In genomic region chr3:15794842-15795562, GRCh38 we compare ENCODE assay signal across 8 cellular contexts. TPM values are rescaled to one million over a fixed set of nuclear protein-coding genes. Genes with fewer than 3 reads are reported as not detected.
DNase-seq lines count a peak whose midpoint lies in the region; ATAC-seq and TF ChIP-seq lines count a peak whose summit lies in the region.

No MANE protein-coding gene starts in this region.

- peaks cover 4% of the 10 kb centered on the region; the same call in 1 of the 2 replicates for H4K20me1 ChIP-seq in OCI-LY7 (ENCODE audit: insufficient read depth, low read length)

- H3K4me3 ChIP-seq in OCI-LY7 (ENCODE audit: low read depth, low read length, poor library complexity, severe bottlenecking): no peak overlapping the region
- peak overlapping the region; percentile 25 to 74 (median 56) for H3K4me3 ChIP-seq in dorsolateral prefrontal cortex
- H3K4me3 ChIP-seq in rectal smooth muscle tissue (ENCODE audit: low read length): peak overlapping the region; percentile 25

- H3K9me3 ChIP-seq in OCI-LY7 (ENCODE audit: low read length): peaks cover 15% of the 10 kb centered on the region; the same call in 1 of the 2 replicates

- H3K27me3 ChIP-seq in dorsolateral prefrontal cortex (no peaks in the 10 kb centered on the region), rectal smooth muscle tissue (ENCODE audit: control insufficient read depth, insufficient read depth, low read length) (no peaks in the 10 kb centered on the region)

- H2AFZ ChIP-seq in OCI-LY7 (ENCODE audit: low read length): no peak overlapping the region

- intact Hi-C loops in OCI-LY7 (cut with micrococcal nuclease; ENCODE audit: unreplicated experiment): no loop called here
- intact Hi-C loops in dorsolateral prefrontal cortex (cut with DNase I): loop anchor here (5.0 kb wide), 2 partner anchors 43 to 163 kb away; no protein-coding TSS in a partner anchor

- CTCF ChIA-PET in OCI-LY7 (lab: Charles Lee; ENCODE audit: unreplicated experiment): no interaction called here

- H3K4me1 ChIP-seq in OCI-LY7 (ENCODE audit: insufficient read depth, low read length, poor library complexity, severe bottlenecking) (peaks cover 37% of the 10 kb centered on the region), rectal smooth muscle tissue (ENCODE audit: control insufficient read depth, insufficient read depth, low read length) (peaks cover 10% of the 10 kb centered on the region)

- DNase-seq in EL (peak; percentile 34), OCI-LY7 (ENCODE audit: low spot score) (no peak), dorsolateral prefrontal cortex (no peak), T1000 (lab: John Stamatoyannopoulos, UW) (no peak)
- DNase-seq in stimulated activated CD4-positive, alpha-beta T cell treated with anti-CD3 and anti-CD28 coated beads, Interleukin-4, amount 100 ng/mL, for 1 hour: no peak

- no peak overlapping the region for H3K9ac ChIP-seq in rectal smooth muscle tissue (ENCODE audit: low read length)

- 0 out of 2 replicates have a peak, but pooled peaks have one; percentile 18 for TF ChIP-seq CTCF in OCI-LY7 (conservative IDR thresholded peaks at IDR 0.05; ENCODE audit: low read length)
- peak in 29 of 56 donors; percentile 5 to 44 (median 22) for TF ChIP-seq CTCF in dorsolateral prefrontal cortex (IDR thresholded peaks at IDR 0.05 in 54 of 56, conservative IDR thresholded peaks at IDR 0.05 in 2 of 56; ENCODE audit: low read depth in 1 of 56, partially characterized antibody in 56 of 56)

- BruUV-seq in OCI-LY7 (replicated peaks; lab: Mats Ljungman, UMichigan): no TSS peak

- no peaks in the 10 kb centered on the region for H3K9me2 ChIP-seq in OCI-LY7 (ENCODE audit: insufficient read depth, low read length)

- peaks cover 48% of the 10 kb centered on the region for H3K79me2 ChIP-seq in OCI-LY7 (ENCODE audit: insufficient read depth, low read depth, low read length)

- H3K36me3 ChIP-seq in OCI-LY7 (ENCODE audit: insufficient read depth, low read length) (peaks cover 44% of the 10 kb centered on the region), rectal smooth muscle tissue (ENCODE audit: control insufficient read depth, insufficient read depth, low read length) (no peaks in the 10 kb centered on the region)

- H3K27ac ChIP-seq in OCI-LY7 (ENCODE audit: low read depth, low read length, poor library complexity, severe bottlenecking): no peak overlapping the region
- peak overlapping the region in 58 of 59 donors; percentile 67 to 97 (median 93) for H3K27ac ChIP-seq in dorsolateral prefrontal cortex
- H3K27ac ChIP-seq in rectal smooth muscle tissue (ENCODE audit: low read depth, low read length): peak overlapping the region; percentile 72

- H3K4me2 ChIP-seq in OCI-LY7 (ENCODE audit: low read length): no peak overlapping the region; the same call in 1 of the 2 replicates

- ATAC-seq in GM21528 (IDR thresholded peaks at IDR 0.05; ENCODE audit: low FRiP score, unreplicated experiment) (no peak), GM18517 (IDR thresholded peaks at IDR 0.05; ENCODE audit: unreplicated experiment) (no peak)

- POLR2A ChIA-PET in OCI-LY7 (lab: Charles Lee): interaction anchor here (1.9 kb wide), 1 partner anchor 13 kb away, joined by 7 read pairs; no protein-coding TSS in a partner anchor

RNA-seq across cellular contexts. Expression of gene ANKRD28, which starts 2.8 kb away (rescaled TPM):
- total RNA-seq in OCI-LY7 (2014; rRNA removed; shearing (Covaris generic)): 52.9 and 69.0 TPM in 2 replicates
- 59.9 and 63.1 TPM in 2 replicates for total RNA-seq in OCI-LY7 (2022)
- total RNA-seq in dorsolateral prefrontal cortex: 100 to 1,000 TPM in 4 of 120 experiments, 10 to 100 TPM in 116; 46.9 to 110 (median 74.2) TPM
